In genomic region chr20:63272105-63273078, GRCh38 we compare ENCODE assay signal across 8 cellular contexts. TPM values are rescaled to one million over a fixed set of nuclear protein-coding genes. Genes with fewer than 3 reads are reported as not detected.
DNase-seq lines count a peak whose midpoint lies in the region; ATAC-seq and TF ChIP-seq lines count a peak whose summit lies in the region.

TSS of gene ARFGAP1 (plus strand) at chr20:63272813. CDS start at chr20:63275581, 2,768 bp downstream.

- H3K4me3 ChIP-seq in DND-41 (ENCODE audit: low read depth in 1 of 2, low read length in 2 of 2): peak within 1 kb of the TSS; percentile 98 to 99
- H3K4me3 ChIP-seq in GM23338: peak within 1 kb of the TSS; percentile 89
- H3K4me3 ChIP-seq in RWPE2 (ENCODE audit: severe bottlenecking): peak within 1 kb of the TSS; percentile 94
- H3K4me3 ChIP-seq in neural cell (ENCODE audit: low read length): peak within 1 kb of the TSS; percentile 91

- DNase-seq in DND-41 (peak; percentile 90), GM23338 (ENCODE audit: low spot score) (peak; percentile 97), LoVo (ENCODE audit: low spot score) (peak; percentile 88), RWPE2 (ENCODE audit: low spot score) (peak; percentile 99), fibroblast of the conjunctiva (ENCODE audit: low read depth) (peak; percentile 63)
- peak; percentile 83 for DNase-seq in activated effector memory CD4-positive, alpha-beta T cell treated with Interleukin-2 at 50 U/mL for 16 hours
- peak; percentile 84 to 87 for DNase-seq in stimulated activated naive CD8-positive, alpha-beta T cell treated with anti-CD3 and anti-CD28 coated beads, Interleukin-15, amount 100 ng/mL, for 72 hours

- H3K79me2 ChIP-seq in DND-41 (ENCODE audit: insufficient read depth, low read length): peaks cover 48% of the 10 kb centered on the region
- peaks cover 42% of the 10 kb centered on the region for H3K79me2 ChIP-seq in GM23338 (replicated peaks; ENCODE audit: insufficient read depth)
- peaks cover 30% of the 10 kb centered on the region for H3K79me2 ChIP-seq in neural cell (replicated peaks; ENCODE audit: insufficient read depth, low read length)

- peak within 1 kb of the TSS; percentile 86 for H3K4me3 Mint-ChIP-seq in GM23338
- H3K4me3 Mint-ChIP-seq in stimulated activated naive CD8-positive, alpha-beta T cell treated with anti-CD3 and anti-CD28 coated beads, Interleukin-15, amount 100 ng/mL, for 72 hours: peak within 1 kb of the TSS; percentile 85 to 97

- H3K9me2 ChIP-seq in GM23338 (ENCODE audit: insufficient read depth): no peaks in the 10 kb centered on the region
- H3K9me2 ChIP-seq in neural cell (ENCODE audit: insufficient read depth, low read length): no peaks in the 10 kb centered on the region

- H3K9ac ChIP-seq in DND-41 (ENCODE audit: low read depth, low read length) (peak within 1 kb of the TSS; percentile 83), neural cell (ENCODE audit: low read length) (peak within 1 kb of the TSS; percentile 76)

- ATAC-seq in DND-41 (ENCODE audit: insufficient read depth, low read depth) (peak; percentile 99), GM23338 (peak; percentile 93), RWPE2 (ENCODE audit: low read depth) (peak; percentile 90)
- peak; percentile 98 for ATAC-seq in stimulated activated naive CD8-positive, alpha-beta T cell treated with anti-CD3 and anti-CD28 coated beads, Interleukin-15, amount 100 ng/mL, for 72 hours

- H3K27ac ChIP-seq in DND-41 (ENCODE audit: low read length): peak within 1 kb of the TSS; percentile 70
- no peak within 1 kb of the TSS for H3K27ac ChIP-seq in GM23338 (ENCODE audit: low read depth)
- peak within 1 kb of the TSS; percentile 34 for H3K27ac ChIP-seq in RWPE2 (ENCODE audit: poor library complexity, severe bottlenecking)
- H3K27ac ChIP-seq in neural cell (ENCODE audit: low read length): no peak within 1 kb of the TSS

- H3K27me3 ChIP-seq in DND-41 (ENCODE audit: insufficient read depth, low read length, poor library complexity): no peaks in the 10 kb centered on the region
- H3K27me3 ChIP-seq in GM23338 (ENCODE audit: insufficient read depth): no peaks in the 10 kb centered on the region
- H3K27me3 ChIP-seq in RWPE2 (ENCODE audit: insufficient read depth, poor library complexity, severe bottlenecking): no peaks in the 10 kb centered on the region
- no peaks in the 10 kb centered on the region for H3K27me3 ChIP-seq in neural cell (ENCODE audit: insufficient read depth, low read depth, low read length)

- peak; percentile 57 for TF ChIP-seq EP300 in neural cell (conservative IDR thresholded peaks at IDR 0.05; ENCODE audit: poor library complexity, severe bottlenecking)

- H3F3A ChIP-seq in GM23338 (replicated peaks; ENCODE audit: low read depth): no peaks in the 10 kb centered on the region
- H3F3A ChIP-seq in neural cell (ENCODE audit: insufficient read depth, low read length, poor library complexity, severe bottlenecking): no peaks in the 10 kb centered on the region

- H3K36me3 ChIP-seq in DND-41 (ENCODE audit: insufficient read depth, low read length) (peaks cover 23% of the 10 kb centered on the region), GM23338 (ENCODE audit: insufficient read depth) (0 out of 2 replicates have a peak, but pooled peaks cover 1% of the 10 kb centered on the region), RWPE2 (ENCODE audit: low read depth) (peaks cover 32% of the 10 kb centered on the region), neural cell (ENCODE audit: insufficient read depth, low read length) (no peaks in the 10 kb centered on the region)

- H3K9me3 ChIP-seq in DND-41 (ENCODE audit: insufficient read depth, low read length, severe bottlenecking) (no peaks in the 10 kb centered on the region), RWPE2 (ENCODE audit: severe bottlenecking) (no peaks in the 10 kb centered on the region), neural cell (ENCODE audit: low read length) (no peaks in the 10 kb centered on the region)

- H4K20me1 ChIP-seq in DND-41 (ENCODE audit: insufficient read depth, low read length): peaks cover 41% of the 10 kb centered on the region
- H4K20me1 ChIP-seq in GM23338 (replicated peaks; ENCODE audit: insufficient read depth): peaks cover 22% of the 10 kb centered on the region; the same call in 1 of the 2 replicates
- H4K20me1 ChIP-seq in neural cell (ENCODE audit: insufficient read depth): no peaks in the 10 kb centered on the region

- peaks cover 11% of the 10 kb centered on the region for H3K4me1 Mint-ChIP-seq in GM23338
- H3K4me1 Mint-ChIP-seq in stimulated activated naive CD8-positive, alpha-beta T cell treated with anti-CD3 and anti-CD28 coated beads, Interleukin-15, amount 100 ng/mL, for 72 hours: peaks cover 34% of the 10 kb centered on the region

- H3K4me1 ChIP-seq in DND-41 (ENCODE audit: insufficient read depth, low read length) (peaks cover 33% of the 10 kb centered on the region), GM23338 (ENCODE audit: insufficient read depth) (peaks cover 8% of the 10 kb centered on the region; the same call in 1 of the 2 replicates), RWPE2 (ENCODE audit: insufficient read depth, poor library complexity, severe bottlenecking) (peaks cover 9% of the 10 kb centered on the region)

- peaks cover 6% of the 10 kb centered on the region for H3K36me3 Mint-ChIP-seq in GM23338 (ENCODE audit: low read depth)

- no peaks in the 10 kb centered on the region for H3K9me3 Mint-ChIP-seq in GM23338
- no peaks in the 10 kb centered on the region for H3K9me3 Mint-ChIP-seq in stimulated activated naive CD8-positive, alpha-beta T cell treated with anti-CD3 and anti-CD28 coated beads, Interleukin-15, amount 100 ng/mL, for 72 hours

- H3K27me3 Mint-ChIP-seq in GM23338 (ENCODE audit: insufficient read depth, low read depth, poor library complexity): peaks cover 17% of the 10 kb centered on the region
- no peaks in the 10 kb centered on the region for H3K27me3 Mint-ChIP-seq in stimulated activated naive CD8-positive, alpha-beta T cell treated with anti-CD3 and anti-CD28 coated beads, Interleukin-15, amount 100 ng/mL, for 72 hours

- H2AFZ ChIP-seq in DND-41 (ENCODE audit: low read depth, low read length) (peak within 1 kb of the TSS; percentile 76), GM23338 (no peak within 1 kb of the TSS), neural cell (ENCODE audit: low read depth, low read length) (no peak within 1 kb of the TSS)

- H3K4me2 ChIP-seq in DND-41 (ENCODE audit: insufficient read depth, low read length) (peak within 1 kb of the TSS; percentile 91), GM23338 (peak within 1 kb of the TSS; percentile 95), neural cell (ENCODE audit: low read length) (peak within 1 kb of the TSS; percentile 80)

- TF ChIP-seq RAD21 in neural cell (conservative IDR thresholded peaks at IDR 0.05): peak; percentile 36

- peak within 1 kb of the TSS; percentile 88 for H3K27ac Mint-ChIP-seq in GM23338
- peak within 1 kb of the TSS; percentile 96 to 97 for H3K27ac Mint-ChIP-seq in stimulated activated naive CD8-positive, alpha-beta T cell treated with anti-CD3 and anti-CD28 coated beads, Interleukin-15, amount 100 ng/mL, for 72 hours

- TF ChIP-seq CTCF in DND-41 (IDR thresholded peaks at IDR 0.05; ENCODE audit: borderline replicate concordance, extremely low read depth, low read length, poor library complexity, severe bottlenecking) (no peak), GM23338 (conservative IDR thresholded peaks at IDR 0.05; ENCODE audit: low read depth in 2 of 2) (no peak), RWPE2 (IDR thresholded peaks at IDR 0.05; ENCODE audit: poor library complexity, severe bottlenecking) (no peak), neural cell (IDR thresholded peaks at IDR 0.05; ENCODE audit: poor library complexity, severe bottlenecking) (peak; percentile 31)

TF ChIP-seq in GM23338, 12 proteins besides CTCF, POLR2A, EP300 and RAD21 (continues in another document):
- TF ChIP-seq POLR2AphosphoS5 (IDR thresholded peaks at IDR 0.05; ENCODE audit: low read depth) (peak; percentile 73), CREB1 (CRISPR knock-in tag; IDR thresholded peaks at IDR 0.05; ENCODE audit: low read depth) (peak; percentile 84)

TF ChIP-seq in neural cell, 6 proteins besides CTCF, POLR2A, EP300 and RAD21:
- TF ChIP-seq MXI1 (conservative IDR thresholded peaks at IDR 0.05; ENCODE audit: poor library complexity, severe bottlenecking) (peak; percentile 90), REST (IDR thresholded peaks at IDR 0.05; ENCODE audit: borderline replicate concordance) (no peak), SMC3 (conservative IDR thresholded peaks at IDR 0.05; ENCODE audit: poor library complexity) (peak; percentile 38), POLR2AphosphoS5 (IDR thresholded peaks at IDR 0.05) (peak; percentile 87), TAF1 (IDR thresholded peaks at IDR 0.05; ENCODE audit: low read depth) (no peak), EZH2 (IDR thresholded peaks at IDR 0.05; ENCODE audit: borderline replicate concordance, insufficient read depth, low read length, poor library complexity, severe bottlenecking) (no peak)

RNA-seq across cellular contexts. Expression of gene ARFGAP1, which starts in this region (rescaled TPM):
- total RNA-seq in GM23338 (2014; rRNA removed; shearing (Covaris generic)): 88.8 and 95.5 TPM in 2 replicates
- 40.6 and 41.5 TPM in 2 replicates for polyA plus RNA-seq in GM23338 (2016; fragmentation: Nextera tagmentation; extraction: Ambion mirVana)
- 70.2 and 82.0 TPM in 2 replicates for polyA plus RNA-seq in neural cell
- polyA minus RNA-seq in neural cell: 40.6 and 47.7 TPM in 2 replicates

Comparison
In these comparisons a context has a peak if more than half of its experiments do, and no peak if none do; other contexts are left out.
1. H3K27ac ChIP-seq: peak in DND-41 (single experiment) and RWPE2 (single experiment); none in GM23338 (single experiment) and neural cell (single experiment).
2. Peak in every context shown above with its lines, with median percentiles within 50 percentile points of each other: ATAC-seq, DNase-seq, H3K4me2 ChIP-seq and H3K4me3 ChIP-seq.